12 cellular contexts compared by ENCODE assay signal in the genomic region with DNA sequence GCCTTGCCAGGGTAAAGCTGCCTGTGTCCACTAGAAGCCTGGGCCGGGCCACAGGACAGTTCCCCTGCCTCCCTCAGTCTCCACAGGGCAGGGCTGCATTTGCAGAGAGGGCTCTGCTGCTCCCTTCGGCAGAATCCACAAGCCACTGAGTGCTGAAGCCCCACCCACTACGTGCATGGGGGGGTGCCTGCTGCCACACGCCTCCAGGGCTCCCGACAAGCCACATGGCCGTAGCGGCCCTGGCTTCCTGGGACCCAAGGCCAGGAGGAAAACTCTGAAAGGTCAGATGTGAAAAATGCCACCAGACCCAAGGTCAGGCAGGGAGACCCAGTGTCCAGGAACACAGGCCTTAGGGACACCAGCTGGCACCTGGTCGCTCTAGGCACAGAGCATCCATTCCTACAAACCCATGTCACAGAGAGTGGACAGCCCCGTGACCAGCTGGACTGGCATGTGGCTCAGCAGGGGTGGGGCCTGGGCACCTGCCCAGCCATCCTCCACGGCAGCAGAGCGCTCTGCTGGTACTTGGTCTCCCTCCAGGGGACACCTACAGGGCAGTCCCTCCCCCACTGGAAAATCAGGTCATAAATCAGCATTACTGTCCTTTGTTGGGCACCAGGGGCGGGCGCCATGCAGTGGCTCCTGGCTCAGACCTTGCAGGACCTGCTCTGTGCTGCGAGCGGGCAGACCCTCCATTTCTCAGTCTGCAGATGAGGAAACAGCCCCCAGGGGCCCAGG. TPM values are rescaled to one million over a fixed set of nuclear protein-coding genes. Genes with fewer than 3 reads are reported as not detected.
DNase-seq lines count a peak whose midpoint lies in the region; ATAC-seq, FAIRE-seq and TF ChIP-seq lines count a peak whose summit lies in the region.
"Had no signal": no experiment of that assay in that cellular context is flagged by ENCODE, and none has a peak within 500 bp of the region (broad histone marks: within the 10 kb centered on the region; RNA-seq: fewer than 3 reads in every experiment).

No MANE protein-coding gene starts in this region.

- TF ChIP-seq CTCF in esophagus muscularis mucosa (IDR thresholded peaks at IDR 0.05): no peak
- no peak for TF ChIP-seq CTCF in pancreas (IDR thresholded peaks at IDR 0.05)
- TF ChIP-seq CTCF in CD4-positive, alpha-beta T cell (IDR thresholded peaks at IDR 0.05): no peak

- H3K4me3 Mint-ChIP-seq in CD4-positive, alpha-beta T cell: no peak overlapping the region
- H3K4me3 Mint-ChIP-seq: activated T-cell treated with anti-CD3 and anti-CD28 coated beads, Interleukin-2, amount 50 U/mL, for 72 hours; CD4-positive, CD25-positive, alpha-beta regulatory T cell; stimulated activated naive CD8-positive, alpha-beta T cell treated with anti-CD3 and anti-CD28 coated beads, Interleukin-15, amount 100 ng/mL, for 72 hours had no signal

- H3K4me1 ChIP-seq in esophagus muscularis mucosa (peaks cover 59 to 93% (median 80%) of the 10 kb centered on the region in 4 donors), pancreas (peaks cover 52 to 72% (median 57%) of the 10 kb centered on the region in 3 donors)

- H3K27ac ChIP-seq in esophagus muscularis mucosa (replicated peaks in 1 of 4): peak overlapping the region; percentile 88 to 90 (median 90)
- peak overlapping the region; percentile 71 to 85 (median 78) for H3K27ac ChIP-seq in pancreas
- H3K27ac ChIP-seq in CD4-positive, alpha-beta T cell (ENCODE audit: low read depth, low read length): no peak overlapping the region

- H3K9me3 Mint-ChIP-seq in CD4-positive, alpha-beta T cell: no peaks in the 10 kb centered on the region
- H3K9me3 Mint-ChIP-seq: activated T-cell treated with anti-CD3 and anti-CD28 coated beads, Interleukin-2, amount 50 U/mL, for 72 hours; CD4-positive, CD25-positive, alpha-beta regulatory T cell; stimulated activated naive CD8-positive, alpha-beta T cell treated with anti-CD3 and anti-CD28 coated beads, Interleukin-15, amount 100 ng/mL, for 72 hours had no signal

- WGBS in esophagus muscularis mucosa: 53% methylated on average over 9 of the region's 15 CpGs
- WGBS in pancreas, 2 donors: 33 to 45% methylated on average over 15 of the region's 15 CpGs

- DNase-seq in COR-L47 (lab: John Stamatoyannopoulos, UW) (peak; percentile 92), NCI-H345 (lab: John Stamatoyannopoulos, UW) (peak; percentile 70), esophagus muscularis mucosa (ENCODE audit: extremely low spot score) (no peak), pancreas (peak in 5 of 6 donors; percentile 71 to 88 (median 81))
- DNase-seq in stimulated activated CD4-positive, alpha-beta T cell treated with anti-CD3 and anti-CD28 coated beads, Interleukin-12 subunit alpha, Interleukin-12 subunit beta, amount 100 ng/mL, for 4 hours: no peak
- no peak for DNase-seq in CD4-positive, alpha-beta T cell
- DNase-seq: activated T-cell treated with anti-CD3 and anti-CD28 coated beads, Interleukin-2, amount 50 U/mL, for 72 hours; CD4-positive, CD25-positive, alpha-beta regulatory T cell; erythroblast; stimulated activated naive CD8-positive, alpha-beta T cell treated with anti-CD3 and anti-CD28 coated beads, Interleukin-15, amount 100 ng/mL, for 72 hours had no signal

- intact Hi-C loops in esophagus muscularis mucosa (cut with DNase I): loop anchor here (5.0 kb wide), 1 partner anchor 34 kb away; no protein-coding TSS in a partner anchor
- intact Hi-C loops in pancreas (cut with DNase I): loop anchor here in 2 of 3 donors (5.0 kb wide), 2 partner anchors 36 to 41 kb away; a partner anchor contains a TSS
- intact Hi-C loops in CD4-positive, alpha-beta T cell (cut with DNase I, micrococcal nuclease): no loop called here

- no peak overlapping the region for H3K27ac Mint-ChIP-seq in CD4-positive, alpha-beta T cell
- H3K27ac Mint-ChIP-seq: activated T-cell treated with anti-CD3 and anti-CD28 coated beads, Interleukin-2, amount 50 U/mL, for 72 hours; CD4-positive, CD25-positive, alpha-beta regulatory T cell had no signal

- CTCF ChIA-PET in CD4-positive, alpha-beta T cell (lab: Charles Lee): no interaction called here

- H3K27me3 ChIP-seq in esophagus muscularis mucosa (no peaks in the 10 kb centered on the region), pancreas (no peaks in the 10 kb centered on the region)
- no peaks in the 10 kb centered on the region for H3K27me3 ChIP-seq in CD4-positive, alpha-beta T cell (ENCODE audit: control insufficient read depth, insufficient read depth, low read length)

- FAIRE-seq in pancreas (lab: Jason Lieb, UNC): no peak

- POLR2A ChIA-PET in CD4-positive, alpha-beta T cell (lab: Charles Lee): no interaction called here

- no peaks in the 10 kb centered on the region for H3K36me3 ChIP-seq in esophagus muscularis mucosa
- H3K36me3 ChIP-seq in pancreas: no peaks in the 10 kb centered on the region

- no peak for TF ChIP-seq EP300 in esophagus muscularis mucosa (IDR thresholded peaks at IDR 0.05)

- no peaks in the 10 kb centered on the region for H3K4me1 Mint-ChIP-seq in CD4-positive, alpha-beta T cell (ENCODE audit: low read depth)

- H3K27me3 Mint-ChIP-seq in CD4-positive, alpha-beta T cell: no peaks in the 10 kb centered on the region
- H3K27me3 Mint-ChIP-seq: stimulated activated naive CD8-positive, alpha-beta T cell treated with anti-CD3 and anti-CD28 coated beads, Interleukin-15, amount 100 ng/mL, for 72 hours had no signal

- ATAC-seq in pancreas: peak; percentile 41 to 70 (median 64)
- no peak for ATAC-seq in GM18517 (IDR thresholded peaks at IDR 0.05; ENCODE audit: unreplicated experiment)
- ATAC-seq in GM18520 (IDR thresholded peaks at IDR 0.05; ENCODE audit: unreplicated experiment): no peak
- no peak for ATAC-seq in CD4-positive, alpha-beta T cell (ENCODE audit: poor library complexity)
- ATAC-seq: activated T-cell treated with anti-CD3 and anti-CD28 coated beads, Interleukin-2, amount 50 U/mL, for 72 hours; stimulated activated naive CD8-positive, alpha-beta T cell treated with anti-CD3 and anti-CD28 coated beads, Interleukin-15, amount 100 ng/mL, for 72 hours had no signal

- TF ChIP-seq POLR2A in esophagus muscularis mucosa (IDR thresholded peaks at IDR 0.05; ENCODE audit: low read depth): no peak

- no peak overlapping the region for H3K4me3 ChIP-seq in esophagus muscularis mucosa
- H3K4me3 ChIP-seq in pancreas: no peak overlapping the region

- H3K9me3 ChIP-seq in esophagus muscularis mucosa: no peaks in the 10 kb centered on the region
- no peaks in the 10 kb centered on the region for H3K9me3 ChIP-seq in pancreas
- H3K9me3 ChIP-seq in CD4-positive, alpha-beta T cell (ENCODE audit: control insufficient read depth, low read length): no peaks in the 10 kb centered on the region

- no peaks in the 10 kb centered on the region for H3K36me3 Mint-ChIP-seq in CD4-positive, alpha-beta T cell (ENCODE audit: low read depth)
- H3K36me3 Mint-ChIP-seq: CD4-positive, CD25-positive, alpha-beta regulatory T cell had no signal

RNA-seq across cellular contexts. Expression of a gene that starts 42.9 kb away (rescaled TPM):
- total RNA-seq in esophagus muscularis mucosa: 10 to 100 TPM; 17.9 to 48.7 (median 30.8) TPM
- 10 to 100 TPM; 14.4 to 22.2 (median 17.6) TPM for total RNA-seq in pancreas
- 10 to 100 TPM in 1 of 2 donors, 1 to 10 TPM in 1; 9.5 to 19.5 TPM for polyA plus RNA-seq in pancreas
- total RNA-seq in CD4-positive, alpha-beta T cell: 1 to 10 TPM; 5.8 to 7.5 TPM

Comparison
In these comparisons a context has a peak if more than half of its experiments do, and no peak if none do; other contexts are left out.
1. DNase-seq: peak in COR-L47 (single experiment), NCI-H345 (single experiment) and pancreas (5 of 6); none in esophagus muscularis mucosa (single experiment), stimulated activated CD4-positive, alpha-beta T cell treated with anti-CD3 and anti-CD28 coated beads, Interleukin-12 subunit alpha, Interleukin-12 subunit beta, amount 100 ng/mL, for 4 hours (single experiment) and CD4-positive, alpha-beta T cell (0 of 10).
2. ATAC-seq: peak in pancreas (4 of 4); none in GM18517 (single experiment), GM18520 (single experiment) and CD4-positive, alpha-beta T cell (single experiment).
3. intact Hi-C loops: an anchor here in esophagus muscularis mucosa (5.0 kb wide) and pancreas (5.0 kb wide); none called in CD4-positive, alpha-beta T cell.